ENCODE assay signal across 1 cellular context in the genomic region with DNA sequence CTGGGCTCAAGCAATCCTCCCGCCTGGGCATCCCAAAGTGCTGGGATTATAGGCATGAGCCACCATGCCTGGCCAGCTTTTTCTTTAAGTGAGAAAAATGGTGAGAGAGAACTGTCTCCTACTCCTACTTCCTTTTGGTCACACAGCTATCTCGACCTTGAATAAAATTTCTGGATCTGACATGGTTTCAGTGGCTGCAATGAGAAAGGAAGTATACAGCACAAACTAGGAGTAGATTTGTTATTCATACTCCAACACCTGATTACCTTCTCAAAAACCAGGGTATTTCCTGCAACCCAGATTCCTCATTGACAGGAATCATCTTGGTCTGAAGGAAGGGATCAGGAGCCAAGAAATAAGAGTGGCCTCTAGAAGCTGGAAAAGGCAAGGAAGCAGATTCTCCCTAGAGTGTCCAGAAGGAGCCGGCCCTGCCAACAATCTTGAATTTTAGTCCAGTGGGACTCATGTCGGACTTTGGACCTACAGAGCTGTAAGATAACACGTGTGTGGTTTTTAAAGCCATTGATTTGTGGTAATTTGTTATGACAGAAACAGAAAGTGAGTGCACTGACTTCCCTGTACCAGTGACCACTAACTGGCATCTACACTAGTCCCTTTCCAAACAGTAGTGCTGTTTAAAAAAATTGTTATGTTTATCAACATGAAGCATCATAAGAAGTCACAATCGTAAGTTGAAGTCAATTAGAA.
TF ChIP-seq lines count a peak whose summit lies in the region.

No MANE protein-coding gene starts in this region.

TF ChIP-seq in GM12878, 131 proteins besides CTCF, POLR2A, EP300 and RAD21 (continued from another document and continues in another):
- TF ChIP-seq, protein P1, sequence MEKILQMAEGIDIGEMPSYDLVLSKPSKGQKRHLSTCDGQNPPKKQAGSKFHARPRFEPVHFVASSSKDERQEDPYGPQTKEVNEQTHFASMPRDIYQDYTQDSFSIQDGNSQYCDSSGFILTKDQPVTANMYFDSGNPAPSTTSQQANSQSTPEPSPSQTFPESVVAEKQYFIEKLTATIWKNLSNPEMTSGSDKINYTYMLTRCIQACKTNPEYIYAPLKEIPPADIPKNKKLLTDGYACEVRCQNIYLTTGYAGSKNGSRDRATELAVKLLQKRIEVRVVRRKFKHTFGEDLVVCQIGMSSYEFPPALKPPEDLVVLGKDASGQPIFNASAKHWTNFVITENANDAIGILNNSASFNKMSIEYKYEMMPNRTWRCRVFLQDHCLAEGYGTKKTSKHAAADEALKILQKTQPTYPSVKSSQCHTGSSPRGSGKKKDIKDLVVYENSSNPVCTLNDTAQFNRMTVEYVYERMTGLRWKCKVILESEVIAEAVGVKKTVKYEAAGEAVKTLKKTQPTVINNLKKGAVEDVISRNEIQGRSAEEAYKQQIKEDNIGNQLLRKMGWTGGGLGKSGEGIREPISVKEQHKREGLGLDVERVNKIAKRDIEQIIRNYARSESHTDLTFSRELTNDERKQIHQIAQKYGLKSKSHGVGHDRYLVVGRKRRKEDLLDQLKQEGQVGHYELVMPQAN (conservative IDR thresholded peaks at IDR 0.05), result 0 out of 2 replicates have a peak, but pooled peaks have one; percentile 27
- TF ChIP-seq, protein P2, sequence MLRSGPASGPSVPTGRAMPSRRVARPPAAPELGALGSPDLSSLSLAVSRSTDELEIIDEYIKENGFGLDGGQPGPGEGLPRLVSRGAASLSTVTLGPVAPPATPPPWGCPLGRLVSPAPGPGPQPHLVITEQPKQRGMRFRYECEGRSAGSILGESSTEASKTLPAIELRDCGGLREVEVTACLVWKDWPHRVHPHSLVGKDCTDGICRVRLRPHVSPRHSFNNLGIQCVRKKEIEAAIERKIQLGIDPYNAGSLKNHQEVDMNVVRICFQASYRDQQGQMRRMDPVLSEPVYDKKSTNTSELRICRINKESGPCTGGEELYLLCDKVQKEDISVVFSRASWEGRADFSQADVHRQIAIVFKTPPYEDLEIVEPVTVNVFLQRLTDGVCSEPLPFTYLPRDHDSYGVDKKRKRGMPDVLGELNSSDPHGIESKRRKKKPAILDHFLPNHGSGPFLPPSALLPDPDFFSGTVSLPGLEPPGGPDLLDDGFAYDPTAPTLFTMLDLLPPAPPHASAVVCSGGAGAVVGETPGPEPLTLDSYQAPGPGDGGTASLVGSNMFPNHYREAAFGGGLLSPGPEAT (IDR thresholded peaks at IDR 0.05; ENCODE audit: low read depth), result peak; percentile 83
- TF ChIP-seq RBBP5 (conservative IDR thresholded peaks at IDR 0.05) (no peak), HDAC6 (IDR thresholded peaks at IDR 0.05; ENCODE audit: unreplicated experiment) (no peak), IKZF2 (IDR thresholded peaks at IDR 0.05) (peak; percentile 96 to 97), GATAD2B (conservative IDR thresholded peaks at IDR 0.05; ENCODE audit: low read depth) (peak; percentile 78), ATF7 (IDR thresholded peaks at IDR 0.05; ENCODE audit: low read depth) (peak; percentile 44; the same call in 1 of the 2 replicates), BMI1 (IDR thresholded peaks at IDR 0.05; ENCODE audit: borderline replicate concordance) (peak; percentile 60; the same call in 1 of the 2 replicates), ZNF217 (IDR thresholded peaks at IDR 0.05) (0 out of 2 replicates have a peak, but pooled peaks have one; percentile 38), CHD2 (IDR thresholded peaks at IDR 0.05; ENCODE audit: borderline replicate concordance, low read depth, low read length) (0 out of 2 replicates have a peak, but pooled peaks have one; percentile 17), BCL11A (IDR thresholded peaks at IDR 0.05; ENCODE audit: low read depth, low read length) (peak; percentile 55; the same call in 1 of the 2 replicates), BHLHE40 (IDR thresholded peaks at IDR 0.05; ENCODE audit: borderline replicate concordance in 1 of 2, low read depth in 2 of 2, low read length in 1 of 2) (peak; percentile 89 to 94), CHD4 (IDR thresholded peaks at IDR 0.05) (no peak), RUNX3 (IDR thresholded peaks at IDR 0.05; ENCODE audit: low read length) (peak; percentile 81), MYC (IDR thresholded peaks at IDR 0.05; ENCODE audit: insufficient read depth, insufficient read length, insufficient replicate concordance, low read length, severe bottlenecking) (no peak)
- TF ChIP-seq, protein P3, sequence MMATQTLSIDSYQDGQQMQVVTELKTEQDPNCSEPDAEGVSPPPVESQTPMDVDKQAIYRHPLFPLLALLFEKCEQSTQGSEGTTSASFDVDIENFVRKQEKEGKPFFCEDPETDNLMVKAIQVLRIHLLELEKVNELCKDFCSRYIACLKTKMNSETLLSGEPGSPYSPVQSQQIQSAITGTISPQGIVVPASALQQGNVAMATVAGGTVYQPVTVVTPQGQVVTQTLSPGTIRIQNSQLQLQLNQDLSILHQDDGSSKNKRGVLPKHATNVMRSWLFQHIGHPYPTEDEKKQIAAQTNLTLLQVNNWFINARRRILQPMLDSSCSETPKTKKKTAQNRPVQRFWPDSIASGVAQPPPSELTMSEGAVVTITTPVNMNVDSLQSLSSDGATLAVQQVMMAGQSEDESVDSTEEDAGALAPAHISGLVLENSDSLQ (IDR thresholded peaks at IDR 0.05), result peak; percentile 12; the same call in 1 of the 2 replicates
- TF ChIP-seq, protein P4, sequence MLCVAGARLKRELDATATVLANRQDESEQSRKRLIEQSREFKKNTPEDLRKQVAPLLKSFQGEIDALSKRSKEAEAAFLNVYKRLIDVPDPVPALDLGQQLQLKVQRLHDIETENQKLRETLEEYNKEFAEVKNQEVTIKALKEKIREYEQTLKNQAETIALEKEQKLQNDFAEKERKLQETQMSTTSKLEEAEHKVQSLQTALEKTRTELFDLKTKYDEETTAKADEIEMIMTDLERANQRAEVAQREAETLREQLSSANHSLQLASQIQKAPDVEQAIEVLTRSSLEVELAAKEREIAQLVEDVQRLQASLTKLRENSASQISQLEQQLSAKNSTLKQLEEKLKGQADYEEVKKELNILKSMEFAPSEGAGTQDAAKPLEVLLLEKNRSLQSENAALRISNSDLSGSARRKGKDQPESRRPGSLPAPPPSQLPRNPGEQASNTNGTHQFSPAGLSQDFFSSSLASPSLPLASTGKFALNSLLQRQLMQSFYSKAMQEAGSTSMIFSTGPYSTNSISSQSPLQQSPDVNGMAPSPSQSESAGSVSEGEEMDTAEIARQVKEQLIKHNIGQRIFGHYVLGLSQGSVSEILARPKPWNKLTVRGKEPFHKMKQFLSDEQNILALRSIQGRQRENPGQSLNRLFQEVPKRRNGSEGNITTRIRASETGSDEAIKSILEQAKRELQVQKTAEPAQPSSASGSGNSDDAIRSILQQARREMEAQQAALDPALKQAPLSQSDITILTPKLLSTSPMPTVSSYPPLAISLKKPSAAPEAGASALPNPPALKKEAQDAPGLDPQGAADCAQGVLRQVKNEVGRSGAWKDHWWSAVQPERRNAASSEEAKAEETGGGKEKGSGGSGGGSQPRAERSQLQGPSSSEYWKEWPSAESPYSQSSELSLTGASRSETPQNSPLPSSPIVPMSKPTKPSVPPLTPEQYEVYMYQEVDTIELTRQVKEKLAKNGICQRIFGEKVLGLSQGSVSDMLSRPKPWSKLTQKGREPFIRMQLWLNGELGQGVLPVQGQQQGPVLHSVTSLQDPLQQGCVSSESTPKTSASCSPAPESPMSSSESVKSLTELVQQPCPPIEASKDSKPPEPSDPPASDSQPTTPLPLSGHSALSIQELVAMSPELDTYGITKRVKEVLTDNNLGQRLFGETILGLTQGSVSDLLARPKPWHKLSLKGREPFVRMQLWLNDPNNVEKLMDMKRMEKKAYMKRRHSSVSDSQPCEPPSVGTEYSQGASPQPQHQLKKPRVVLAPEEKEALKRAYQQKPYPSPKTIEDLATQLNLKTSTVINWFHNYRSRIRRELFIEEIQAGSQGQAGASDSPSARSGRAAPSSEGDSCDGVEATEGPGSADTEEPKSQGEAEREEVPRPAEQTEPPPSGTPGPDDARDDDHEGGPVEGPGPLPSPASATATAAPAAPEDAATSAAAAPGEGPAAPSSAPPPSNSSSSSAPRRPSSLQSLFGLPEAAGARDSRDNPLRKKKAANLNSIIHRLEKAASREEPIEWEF (IDR thresholded peaks at IDR 0.05; ENCODE audit: insufficient replicate concordance, low read depth, low read length), result peak; percentile 79
- TF ChIP-seq, protein P5, sequence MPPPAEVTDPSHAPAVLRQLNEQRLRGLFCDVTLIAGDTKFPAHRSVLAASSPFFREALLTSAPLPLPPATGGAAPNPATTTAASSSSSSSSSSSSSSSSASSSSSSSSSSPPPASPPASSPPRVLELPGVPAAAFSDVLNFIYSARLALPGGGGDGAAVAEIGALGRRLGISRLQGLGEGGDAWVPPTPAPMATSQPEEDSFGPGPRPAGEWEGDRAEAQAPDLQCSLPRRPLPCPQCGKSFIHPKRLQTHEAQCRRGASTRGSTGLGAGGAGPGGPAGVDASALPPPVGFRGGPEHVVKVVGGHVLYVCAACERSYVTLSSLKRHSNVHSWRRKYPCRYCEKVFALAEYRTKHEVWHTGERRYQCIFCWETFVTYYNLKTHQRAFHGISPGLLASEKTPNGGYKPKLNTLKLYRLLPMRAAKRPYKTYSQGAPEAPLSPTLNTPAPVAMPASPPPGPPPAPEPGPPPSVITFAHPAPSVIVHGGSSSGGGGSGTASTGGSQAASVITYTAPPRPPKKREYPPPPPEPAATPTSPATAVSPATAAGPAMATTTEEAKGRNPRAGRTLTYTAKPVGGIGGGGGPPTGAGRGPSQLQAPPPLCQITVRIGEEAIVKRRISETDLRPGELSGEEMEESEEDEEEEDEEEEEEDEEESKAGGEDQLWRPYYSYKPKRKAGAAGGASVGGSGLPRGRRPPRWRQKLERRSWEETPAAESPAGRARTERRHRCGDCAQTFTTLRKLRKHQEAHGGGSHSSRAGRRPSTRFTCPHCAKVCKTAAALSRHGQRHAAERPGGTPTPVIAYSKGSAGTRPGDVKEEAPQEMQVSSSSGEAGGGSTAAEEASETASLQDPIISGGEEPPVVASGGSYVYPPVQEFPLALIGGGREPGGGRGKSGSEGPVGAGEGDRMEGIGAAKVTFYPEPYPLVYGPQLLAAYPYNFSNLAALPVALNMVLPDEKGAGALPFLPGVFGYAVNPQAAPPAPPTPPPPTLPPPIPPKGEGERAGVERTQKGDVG (CRISPR knock-in tag; IDR thresholded peaks at IDR 0.05), result no peak
- TF ChIP-seq, protein P6, sequence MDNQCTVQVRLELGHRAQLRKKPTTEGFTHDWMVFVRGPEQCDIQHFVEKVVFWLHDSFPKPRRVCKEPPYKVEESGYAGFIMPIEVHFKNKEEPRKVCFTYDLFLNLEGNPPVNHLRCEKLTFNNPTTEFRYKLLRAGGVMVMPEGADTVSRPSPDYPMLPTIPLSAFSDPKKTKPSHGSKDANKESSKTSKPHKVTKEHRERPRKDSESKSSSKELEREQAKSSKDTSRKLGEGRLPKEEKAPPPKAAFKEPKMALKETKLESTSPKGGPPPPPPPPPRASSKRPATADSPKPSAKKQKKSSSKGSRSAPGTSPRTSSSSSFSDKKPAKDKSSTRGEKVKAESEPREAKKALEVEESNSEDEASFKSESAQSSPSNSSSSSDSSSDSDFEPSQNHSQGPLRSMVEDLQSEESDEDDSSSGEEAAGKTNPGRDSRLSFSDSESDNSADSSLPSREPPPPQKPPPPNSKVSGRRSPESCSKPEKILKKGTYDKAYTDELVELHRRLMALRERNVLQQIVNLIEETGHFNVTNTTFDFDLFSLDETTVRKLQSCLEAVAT (IDR thresholded peaks at IDR 0.05), result peak; percentile 82
- TF ChIP-seq, protein P7, sequence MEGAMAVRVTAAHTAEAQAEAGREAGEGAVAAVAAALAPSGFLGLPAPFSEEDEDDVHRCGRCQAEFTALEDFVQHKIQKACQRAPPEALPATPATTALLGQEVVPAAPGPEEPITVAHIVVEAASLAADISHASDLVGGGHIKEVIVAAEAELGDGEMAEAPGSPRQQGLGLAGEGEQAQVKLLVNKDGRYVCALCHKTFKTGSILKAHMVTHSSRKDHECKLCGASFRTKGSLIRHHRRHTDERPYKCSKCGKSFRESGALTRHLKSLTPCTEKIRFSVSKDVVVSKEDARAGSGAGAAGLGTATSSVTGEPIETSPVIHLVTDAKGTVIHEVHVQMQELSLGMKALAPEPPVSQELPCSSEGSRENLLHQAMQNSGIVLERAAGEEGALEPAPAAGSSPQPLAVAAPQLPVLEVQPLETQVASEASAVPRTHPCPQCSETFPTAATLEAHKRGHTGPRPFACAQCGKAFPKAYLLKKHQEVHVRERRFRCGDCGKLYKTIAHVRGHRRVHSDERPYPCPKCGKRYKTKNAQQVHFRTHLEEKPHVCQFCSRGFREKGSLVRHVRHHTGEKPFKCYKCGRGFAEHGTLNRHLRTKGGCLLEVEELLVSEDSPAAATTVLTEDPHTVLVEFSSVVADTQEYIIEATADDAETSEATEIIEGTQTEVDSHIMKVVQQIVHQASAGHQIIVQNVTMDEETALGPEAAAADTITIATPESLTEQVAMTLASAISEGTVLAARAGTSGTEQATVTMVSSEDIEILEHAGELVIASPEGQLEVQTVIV (IDR thresholded peaks at IDR 0.05; ENCODE audit: borderline replicate concordance, partially characterized antibody), result no peak
- TF ChIP-seq, protein P8, sequence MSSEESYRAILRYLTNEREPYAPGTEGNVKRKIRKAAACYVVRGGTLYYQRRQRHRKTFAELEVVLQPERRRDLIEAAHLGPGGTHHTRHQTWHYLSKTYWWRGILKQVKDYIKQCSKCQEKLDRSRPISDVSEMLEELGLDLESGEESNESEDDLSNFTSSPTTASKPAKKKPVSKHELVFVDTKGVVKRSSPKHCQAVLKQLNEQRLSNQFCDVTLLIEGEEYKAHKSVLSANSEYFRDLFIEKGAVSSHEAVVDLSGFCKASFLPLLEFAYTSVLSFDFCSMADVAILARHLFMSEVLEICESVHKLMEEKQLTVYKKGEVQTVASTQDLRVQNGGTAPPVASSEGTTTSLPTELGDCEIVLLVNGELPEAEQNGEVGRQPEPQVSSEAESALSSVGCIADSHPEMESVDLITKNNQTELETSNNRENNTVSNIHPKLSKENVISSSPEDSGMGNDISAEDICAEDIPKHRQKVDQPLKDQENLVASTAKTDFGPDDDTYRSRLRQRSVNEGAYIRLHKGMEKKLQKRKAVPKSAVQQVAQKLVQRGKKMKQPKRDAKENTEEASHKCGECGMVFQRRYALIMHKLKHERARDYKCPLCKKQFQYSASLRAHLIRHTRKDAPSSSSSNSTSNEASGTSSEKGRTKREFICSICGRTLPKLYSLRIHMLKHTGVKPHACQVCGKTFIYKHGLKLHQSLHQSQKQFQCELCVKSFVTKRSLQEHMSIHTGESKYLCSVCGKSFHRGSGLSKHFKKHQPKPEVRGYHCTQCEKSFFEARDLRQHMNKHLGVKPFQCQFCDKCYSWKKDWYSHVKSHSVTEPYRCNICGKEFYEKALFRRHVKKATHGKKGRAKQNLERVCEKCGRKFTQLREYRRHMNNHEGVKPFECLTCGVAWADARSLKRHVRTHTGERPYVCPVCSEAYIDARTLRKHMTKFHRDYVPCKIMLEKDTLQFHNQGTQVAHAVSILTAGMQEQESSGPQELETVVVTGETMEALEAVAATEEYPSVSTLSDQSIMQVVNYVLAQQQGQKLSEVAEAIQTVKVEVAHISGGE (CRISPR knock-in tag; IDR thresholded peaks at IDR 0.05), result no peak
